Comparison of ENCODE assay signal across 20 cellular contexts in genomic region chr4:15888515-15888914, GRCh38. TPM values are rescaled to one million over a fixed set of nuclear protein-coding genes. Genes with fewer than 3 reads are reported as not detected.
DNase-seq lines count a peak whose midpoint lies in the region; ATAC-seq, FAIRE-seq and TF ChIP-seq lines count a peak whose summit lies in the region.
"Had no signal": no experiment of that assay in that cellular context is flagged by ENCODE, and none has a peak within 500 bp of the region (broad histone marks: within the 10 kb centered on the region; RNA-seq: fewer than 3 reads in every experiment).

No MANE protein-coding gene starts in this region.

- peak; percentile 53 for ATAC-seq in activated CD4-positive, alpha-beta T cell treated with anti-CD3 and anti-CD28 coated beads for 36 hours
- peak; percentile 43 for ATAC-seq in K562
- no peak for ATAC-seq in HG02759 (IDR thresholded peaks at IDR 0.05; ENCODE audit: unreplicated experiment)

- H3K27ac ChIP-seq in A673 (ENCODE audit: low read depth, low read length, poor library complexity, severe bottlenecking) (no peak overlapping the region), K562 (ENCODE audit: extremely low read depth, low read depth, low read length) (no peak overlapping the region)
- H3K27ac ChIP-seq: 22Rv1, C4-2B, Peyer's patch, SJSA1 had no signal

- no peaks in the 10 kb centered on the region for H3K9me3 Mint-ChIP-seq in activated CD4-positive, alpha-beta T cell treated with anti-CD3 and anti-CD28 coated beads for 36 hours (ENCODE audit: low read depth)

- CTCF ChIA-PET in activated CD4-positive, alpha-beta T cell treated with anti-CD3 and anti-CD28 coated beads for 36 hours (lab: Charles Lee), result interaction anchor here (1.9 to 3.3 kb wide), 2 partner anchors 7 to 67 kb away, joined by 8 to 15 read pairs; no protein-coding TSS in a partner anchor
- CTCF ChIA-PET in A673 (lab: Charles Lee) (no interaction called here), K562 (lab: Yijun Ruan, JAX; ENCODE audit: low intra/inter-chr PET ratio) (no interaction called here)

- peak; percentile 37 for DNase-seq in activated CD4-positive, alpha-beta T cell treated with anti-CD3 and anti-CD28 coated beads for 36 hours
- no peak for DNase-seq in activated CD4-positive, alpha-beta T cell treated with anti-CD3 and anti-CD28 coated beads, Interleukin-2, amount 50 U/mL, for 48 hours
- DNase-seq in A673 (ENCODE audit: low spot score) (peak; percentile 49), MV-4-11 (lab: John Stamatoyannopoulos, UW) (peak; percentile 14), K562 (ENCODE audit: extremely low read depth in 1 of 4, low spot score in 3 of 4) (no peak), NCI-H345 treated with DMSO at 0.1 percent for 48 hours (lab: John Stamatoyannopoulos, UW; ENCODE audit: unreplicated experiment) (no peak), nucleus accumbens (lab: John Stamatoyannopoulos, UW) (no peak)
- DNase-seq: KBM-7, NCI-H1105 treated with DMSO at 0.1 percent for 48 hours, NCI-H2029 treated with DMSO at 0.1 percent for 48 hours, NCI-H2171, NCI-H446, NCI-H526, Peyer's patch had no signal

- H3K79me2 ChIP-seq in K562 (ENCODE audit: control insufficient read depth, insufficient read depth, low read length), result no peaks in the 10 kb centered on the region

- WGBS in K562 (ENCODE audit: insufficient coverage, low coverage, missing lambda C conversion rate), result 6% methylated on average over 9 of the region's 9 CpGs

- no peak overlapping the region for H3K4me3 Mint-ChIP-seq in activated CD4-positive, alpha-beta T cell treated with anti-CD3 and anti-CD28 coated beads for 36 hours

- H3K27ac Mint-ChIP-seq in activated CD4-positive, alpha-beta T cell treated with anti-CD3 and anti-CD28 coated beads for 36 hours, result no peak overlapping the region

- H3K4me3 ChIP-seq in A673 (ENCODE audit: low read depth, low read length, poor library complexity, severe bottlenecking), result no peak overlapping the region
- H3K4me3 ChIP-seq in K562, result no peak overlapping the region
- H3K4me3 ChIP-seq: Peyer's patch, SJSA1 had no signal

- TF ChIP-seq POLR2A in K562 (conservative IDR thresholded peaks at IDR 0.05), result no peak

- BruUV-seq in A673 (replicated peaks; lab: Mats Ljungman, UMichigan) (no TSS peak), K562 (replicated peaks; lab: Mats Ljungman, UMichigan) (no TSS peak)

- FAIRE-seq in K562 (lab: Jason Lieb, UNC), result no peak
- FAIRE-seq: H54 had no signal

- no peaks in the 10 kb centered on the region for H3K27me3 ChIP-seq in A673 (replicated peaks; ENCODE audit: insufficient read depth, low read depth, low read length, poor library complexity)
- no peaks in the 10 kb centered on the region; a peak in 1 of 5 replicates for H3K27me3 ChIP-seq in K562 (ENCODE audit: control insufficient read depth in 2 of 2, insufficient read depth in 2 of 2, low read length in 2 of 2)
- H3K27me3 ChIP-seq: Peyer's patch, SJSA1 had no signal

- peaks cover 46% of the 10 kb centered on the region for H3K4me1 ChIP-seq in A673 (ENCODE audit: insufficient read depth, low read length, poor library complexity, severe bottlenecking)
- no peaks in the 10 kb centered on the region for H3K4me1 ChIP-seq in K562 (replicated peaks in 1 of 2; ENCODE audit: control insufficient read depth in 2 of 2, insufficient read depth in 2 of 2, low read length in 2 of 2)
- H3K4me1 ChIP-seq: Peyer's patch had no signal

- H3K9me1 ChIP-seq in K562 (ENCODE audit: control insufficient read depth, insufficient read depth, low read length), result no peaks in the 10 kb centered on the region

- TF ChIP-seq EP300 in K562 (IDR thresholded peaks at IDR 0.05; ENCODE audit: low read length), result no peak

- POLR2A ChIA-PET in activated CD4-positive, alpha-beta T cell treated with anti-CD3 and anti-CD28 coated beads for 36 hours (lab: Charles Lee), result no interaction called here
- POLR2A ChIA-PET in A673 (lab: Charles Lee; ENCODE audit: low non-redundant PET), result interaction anchor here (0.5 to 0.9 kb wide), 2 partner anchors 120 to 744 kb away, joined by 3 read pairs; no protein-coding TSS in a partner anchor
- POLR2A ChIA-PET in K562 (lab: Yijun Ruan, JAX), result interaction anchor here (0.8 kb wide), 1 partner anchor 206 kb away, joined by 3 read pairs; no protein-coding TSS in a partner anchor

- H3K36me3 ChIP-seq in A673 (ENCODE audit: insufficient read depth, low read length, poor library complexity, severe bottlenecking), result no peaks in the 10 kb centered on the region
- H3K36me3 ChIP-seq in K562 (ENCODE audit: control insufficient read depth, insufficient read depth, low read length), result no peaks in the 10 kb centered on the region
- H3K36me3 ChIP-seq: Peyer's patch, SJSA1 had no signal

- H4K20me1 ChIP-seq in K562 (replicated peaks; ENCODE audit: control insufficient read depth, insufficient read depth, low read length), result no peaks in the 10 kb centered on the region

- no peak overlapping the region for H3K4me2 ChIP-seq in K562 (ENCODE audit: insufficient read depth, low read length)

- H3K36me3 Mint-ChIP-seq in activated CD4-positive, alpha-beta T cell treated with anti-CD3 and anti-CD28 coated beads for 36 hours (ENCODE audit: low read depth), result no peaks in the 10 kb centered on the region

- TF ChIP-seq CTCF in A673 (conservative IDR thresholded peaks at IDR 0.05; ENCODE audit: low read depth, low read length) (no peak), K562 (IDR thresholded peaks at IDR 0.05 in 2 of 3, conservative IDR thresholded peaks at IDR 0.05 in 1 of 3; ENCODE audit: insufficient read depth in 2 of 3, low read depth in 1 of 3, low read length in 3 of 3) (no peak)

- H3K9me3 ChIP-seq in A673 (ENCODE audit: low read depth, low read length, poor library complexity, severe bottlenecking) (no peaks in the 10 kb centered on the region), K562 (replicated peaks; ENCODE audit: control insufficient read depth, insufficient read depth, low read depth, low read length) (no peaks in the 10 kb centered on the region)
- H3K9me3 ChIP-seq: Peyer's patch, SJSA1 had no signal

- intact Hi-C loops in activated CD4-positive, alpha-beta T cell treated with anti-CD3 and anti-CD28 coated beads for 36 hours (cut with DNase I, micrococcal nuclease), result loop anchor here in 1 of 2 experiments (10.0 kb wide), 1 partner anchor 376 kb away; no protein-coding TSS in a partner anchor
- intact Hi-C loops in A673 (cut with micrococcal nuclease; ENCODE audit: unreplicated experiment) (no loop called here), K562 (cut with micrococcal nuclease) (loop anchor here (10.0 kb wide), 1 partner anchor 376 kb away; no protein-coding TSS in a partner anchor)

- no peak overlapping the region for H3K9ac ChIP-seq in K562 (ENCODE audit: insufficient read depth in 1 of 2, low read depth in 2 of 2, low read length in 2 of 2)

- in situ Hi-C loops in K562 (cut with MboI), result no loop called here

- peak overlapping the region; percentile 12; the same call in 1 of the 2 replicates for H2AFZ ChIP-seq in K562 (ENCODE audit: low read depth, low read length)

- no peak for TF ChIP-seq RAD21 in K562 (CRISPR knock-in tag; conservative IDR thresholded peaks at IDR 0.05 in 1 of 2, IDR thresholded peaks at IDR 0.05 in 1 of 2)

- H3K4me1 Mint-ChIP-seq in activated CD4-positive, alpha-beta T cell treated with anti-CD3 and anti-CD28 coated beads for 36 hours, result peaks cover 3% of the 10 kb centered on the region

- H3K27me3 Mint-ChIP-seq in activated CD4-positive, alpha-beta T cell treated with anti-CD3 and anti-CD28 coated beads for 36 hours, result peaks cover 2% of the 10 kb centered on the region

TF ChIP-seq in K562, 482 proteins besides CTCF, POLR2A, EP300 and RAD21 (continues in another document):
- TF ChIP-seq SLC30A9 (CRISPR knock-in tag; IDR thresholded peaks at IDR 0.05) (no peak), ZNF830 (CRISPR knock-in tag; IDR thresholded peaks at IDR 0.05) (no peak), UBTF (IDR thresholded peaks at IDR 0.05; ENCODE audit: borderline replicate concordance in 1 of 2, low read depth in 2 of 2, low read length in 2 of 2) (no peak)

RNA-seq across cellular contexts. Expression of gene FGFBP1, which starts 50.0 kb away (rescaled TPM):
- not detected for total RNA-seq in activated CD4-positive, alpha-beta T cell treated with anti-CD3 and anti-CD28 coated beads for 36 hours
- not detected in 2 replicates for total RNA-seq in A673 (2021)
- total RNA-seq in K562 (2011; cell fraction: chromatin; rRNA removed; ENCODE audit: low replicate concordance), result not detected in 2 replicates
- total RNA-seq in K562 (2011; cell fraction: nucleolus; rRNA removed), result not detected in 2 replicates
- total RNA-seq in K562 (2011; cell fraction: nucleoplasm; rRNA removed), result not detected in 2 replicates
- total RNA-seq in K562 (2014; rRNA removed), result not detected in 2 replicates
- total RNA-seq in K562 (2014; rRNA removed; fragmentation: Illumina TruSeq; extraction: Trizol), result not detected in 2 replicates
- total RNA-seq in K562 (2015; rRNA removed; fragmentation: Illumina TruSeq; extraction: Trizol), result not detected in 2 replicates
- total RNA-seq in K562 (2021), result not detected in 2 replicates
- polyA plus RNA-seq in K562 (2011; rRNA removed), result not detected in 2 replicates
- polyA plus RNA-seq in K562 (2011; cell fraction: cytosol; rRNA removed), result not detected in 2 replicates
- polyA plus RNA-seq in K562 (2011; cell fraction: nucleus; rRNA removed), result not detected in 2 replicates
- polyA plus RNA-seq in K562 (2012), result not detected in 2 replicates
- not detected in 2 replicates for polyA plus RNA-seq in K562 (2014; fragmentation: Illumina TruSeq; extraction: Trizol)
- not detected for polyA plus RNA-seq in K562 (2014; fragmentation: Nextera tagmentation; extraction: Ambion mirVana)
- polyA plus RNA-seq in K562 (2014; rRNA removed), result not detected in 2 replicates
- polyA minus RNA-seq in K562 (2011; rRNA and poly(A)+ RNA removed), result not detected in 2 replicates
- polyA minus RNA-seq in K562 (2011; cell fraction: cytosol; rRNA and poly(A)+ RNA removed), result not detected in 2 replicates
- polyA minus RNA-seq in K562 (2011; cell fraction: nucleus; rRNA and poly(A)+ RNA removed), result not detected in 2 replicates
- total RNA-seq: OCI-LY7, SJSA1 had no signal

Comparison
In these comparisons a context has a peak if more than half of its experiments do, and no peak if none do; other contexts are left out.
1. DNase-seq: peak in activated CD4-positive, alpha-beta T cell treated with anti-CD3 and anti-CD28 coated beads for 36 hours (single experiment), A673 (single experiment) and MV-4-11 (single experiment); none in activated CD4-positive, alpha-beta T cell treated with anti-CD3 and anti-CD28 coated beads, Interleukin-2, amount 50 U/mL, for 48 hours (0 of 2), K562 (0 of 4), NCI-H345 treated with DMSO at 0.1 percent for 48 hours (single experiment) and nucleus accumbens (0 of 56).